Comparison of ENCODE assay signal across 12 cellular contexts in the genomic region with DNA sequence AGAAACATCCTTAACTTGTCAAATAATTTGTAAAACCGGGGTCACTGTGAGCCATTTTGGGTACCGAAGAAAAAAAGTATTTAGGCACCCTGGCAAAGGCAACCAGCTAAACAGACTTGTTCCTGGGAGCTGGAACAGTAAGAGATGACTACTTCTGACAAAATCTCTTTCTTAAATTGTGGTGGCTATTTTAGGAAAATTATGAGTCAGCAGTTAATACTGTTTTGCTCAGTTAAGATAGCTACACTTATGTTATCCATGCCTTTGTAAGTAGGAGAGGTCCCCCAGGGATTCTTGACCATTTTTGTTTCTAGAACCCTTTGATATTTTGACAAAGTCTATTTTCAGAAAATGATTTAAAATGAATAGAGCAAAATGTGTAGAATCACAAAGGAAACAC.
DNase-seq lines count a peak whose midpoint lies in the region; ATAC-seq and TF ChIP-seq lines count a peak whose summit lies in the region.
"Had no signal": no experiment of that assay in that cellular context is flagged by ENCODE, and none has a peak within 500 bp of the region (broad histone marks: within the 10 kb centered on the region; RNA-seq: fewer than 3 reads in every experiment).

No MANE protein-coding gene starts in this region.

- TF ChIP-seq CTCF in SK-N-SH (IDR thresholded peaks at IDR 0.05) (no peak), fibroblast of the aortic adventitia (IDR thresholded peaks at IDR 0.05; ENCODE audit: insufficient read depth, low read length) (no peak), gastroesophageal sphincter (IDR thresholded peaks at IDR 0.05) (no peak)

- H3K36me3 Mint-ChIP-seq in activated naive CD8-positive, alpha-beta T cell treated with anti-CD3 and anti-CD28 coated beads, Interleukin-2, amount 50 U/mL, for 24 hours (ENCODE audit: low read depth): peaks cover 7% of the 10 kb centered on the region

- H3K4me2 ChIP-seq in SK-N-SH: peak overlapping the region; percentile 33; the same call in 1 of the 2 replicates

- H3K4me1 Mint-ChIP-seq in activated naive CD8-positive, alpha-beta T cell treated with anti-CD3 and anti-CD28 coated beads, Interleukin-2, amount 50 U/mL, for 24 hours: peaks cover 2% of the 10 kb centered on the region

- H3F3A ChIP-seq in SK-N-SH (replicated peaks; ENCODE audit: insufficient read depth): peaks cover 9% of the 10 kb centered on the region

- 88% methylated on average over 2 of the region's 2 CpGs for WGBS in SK-N-SH (ENCODE audit: low lambda C conversion rate)
- 62 to 68% methylated on average over 2 of the region's 2 CpGs for WGBS in gastroesophageal sphincter (ENCODE audit: low coverage in 1 of 2), 2 donors

- DNase-seq in GM03348 (ENCODE audit: low spot score): peak; percentile 59
- no peak for DNase-seq in SK-N-SH
- peak; percentile 84 for DNase-seq in fibroblast of the aortic adventitia (ENCODE audit: low read depth)
- peak; percentile 18 for DNase-seq in renal cortical epithelial cell (ENCODE audit: low read depth)
- no peak for DNase-seq in left lobe of liver (ENCODE audit: low spot score)
- no peak for DNase-seq in activated naive CD8-positive, alpha-beta T cell treated with anti-CD3 and anti-CD28 coated beads, Interleukin-2, amount 50 U/mL, for 24 hours
- DNase-seq: activated T-cell treated with anti-CD3 and anti-CD28 coated beads, Interleukin-2, amount 50 U/mL, for 4 hours; midbrain; RPMI8226 had no signal

- no peaks in the 10 kb centered on the region for H3K9me3 ChIP-seq in SK-N-SH
- no peaks in the 10 kb centered on the region for H3K9me3 ChIP-seq in gastroesophageal sphincter

- H3K9me2 ChIP-seq in SK-N-SH: no peaks in the 10 kb centered on the region

- H3K79me2 ChIP-seq in SK-N-SH (ENCODE audit: insufficient read depth): 0 out of 2 replicates have a peak, but pooled peaks cover 13% of the 10 kb centered on the region

- peak overlapping the region in 1 of 2 experiments; percentile 74; a peak in 2 of 4 replicates for H3K27ac ChIP-seq in SK-N-SH (ENCODE audit: low read depth in 2 of 2, low read length in 1 of 2)
- H3K27ac ChIP-seq in gastroesophageal sphincter: peak overlapping the region in 1 of 4 donors; percentile 28
- H3K27ac ChIP-seq: VCaP had no signal

- no peak overlapping the region for H3K4me3 Mint-ChIP-seq in activated naive CD8-positive, alpha-beta T cell treated with anti-CD3 and anti-CD28 coated beads, Interleukin-2, amount 50 U/mL, for 24 hours
- H3K4me3 Mint-ChIP-seq: activated T-cell treated with anti-CD3 and anti-CD28 coated beads, Interleukin-2, amount 50 U/mL, for 4 hours had no signal

- H3K9ac ChIP-seq in SK-N-SH: no peak overlapping the region; the same call in 1 of the 2 replicates

- TF ChIP-seq POLR2A in gastroesophageal sphincter (IDR thresholded peaks at IDR 0.05): no peak

- H3K27me3 ChIP-seq in SK-N-SH (ENCODE audit: insufficient read depth) (no peaks in the 10 kb centered on the region), gastroesophageal sphincter (no peaks in the 10 kb centered on the region)

- H3K4me1 ChIP-seq in SK-N-SH (ENCODE audit: control insufficient read depth in 1 of 2, insufficient read depth in 2 of 2, low read depth in 1 of 2, low read length in 1 of 2) (peaks cover 2 to 10% of the 10 kb centered on the region in 2 experiments; a peak in 3 of 4 replicates), gastroesophageal sphincter (peaks cover 0 to 15% (median 0%) of the 10 kb centered on the region in 3 donors)

- CTCF ChIA-PET in SK-N-SH (lab: Yijun Ruan, JAX): interaction anchor here (0.6 kb wide), 1 partner anchor 387 kb away, joined by 4 read pairs; no protein-coding TSS in a partner anchor

- TF ChIP-seq RAD21 in SK-N-SH (IDR thresholded peaks at IDR 0.05; ENCODE audit: low read length): no peak

- no peaks in the 10 kb centered on the region for H3K27me3 Mint-ChIP-seq in activated naive CD8-positive, alpha-beta T cell treated with anti-CD3 and anti-CD28 coated beads, Interleukin-2, amount 50 U/mL, for 24 hours

- no peaks in the 10 kb centered on the region; the same call in 1 of the 2 replicates for H4K20me1 ChIP-seq in SK-N-SH (ENCODE audit: insufficient read depth)

- no peak overlapping the region for H3K27ac Mint-ChIP-seq in activated naive CD8-positive, alpha-beta T cell treated with anti-CD3 and anti-CD28 coated beads, Interleukin-2, amount 50 U/mL, for 24 hours

- TF ChIP-seq EP300 in SK-N-SH (IDR thresholded peaks at IDR 0.05; ENCODE audit: borderline replicate concordance in 1 of 2, low read depth in 1 of 2, low read length in 1 of 2): no peak
- no peak for TF ChIP-seq EP300 in gastroesophageal sphincter (IDR thresholded peaks at IDR 0.05)

- H3K9me3 Mint-ChIP-seq in activated naive CD8-positive, alpha-beta T cell treated with anti-CD3 and anti-CD28 coated beads, Interleukin-2, amount 50 U/mL, for 24 hours: no peaks in the 10 kb centered on the region
- H3K9me3 Mint-ChIP-seq: activated T-cell treated with anti-CD3 and anti-CD28 coated beads, Interleukin-2, amount 50 U/mL, for 4 hours had no signal

- no peak overlapping the region for H2AFZ ChIP-seq in SK-N-SH (ENCODE audit: low read depth)

- ATAC-seq in left lobe of liver (no peak), GM19467 (IDR thresholded peaks at IDR 0.05; ENCODE audit: unreplicated experiment) (no peak), gastroesophageal sphincter (no peak)
- no peak for ATAC-seq in activated naive CD8-positive, alpha-beta T cell treated with anti-CD3 and anti-CD28 coated beads, Interleukin-2, amount 50 U/mL, for 24 hours
- ATAC-seq: activated T-cell treated with anti-CD3 and anti-CD28 coated beads, Interleukin-2, amount 50 U/mL, for 4 hours had no signal

- H3K4me3 ChIP-seq in SK-N-SH (ENCODE audit: low read depth in 2 of 2, low read length in 1 of 2) (no peak overlapping the region), fibroblast of the aortic adventitia (ENCODE audit: low read depth, low read length) (no peak overlapping the region), gastroesophageal sphincter (no peak overlapping the region)

- POLR2A ChIA-PET in SK-N-SH (lab: Yijun Ruan, JAX): no interaction called here

- H3K36me3 ChIP-seq in SK-N-SH (replicated peaks in 1 of 2; ENCODE audit: control insufficient read depth in 1 of 2, insufficient read depth in 2 of 2, low read length in 1 of 2) (peaks cover 21 to 50% of the 10 kb centered on the region in 2 experiments), gastroesophageal sphincter (peaks cover 0 to 5% of the 10 kb centered on the region in 2 donors)

TF ChIP-seq in SK-N-SH, 30 proteins besides CTCF, POLR2A, EP300 and RAD21:
- TF ChIP-seq SMC3 (IDR thresholded peaks at IDR 0.05; ENCODE audit: low read depth, low read length) (no peak), TCF12 (IDR thresholded peaks at IDR 0.05) (peak; percentile 58), MEF2A (IDR thresholded peaks at IDR 0.05; ENCODE audit: borderline replicate concordance, low read depth) (peak; percentile 97), JUND (IDR thresholded peaks at IDR 0.05) (peak; percentile 54), FOSL2 (IDR thresholded peaks at IDR 0.05; ENCODE audit: borderline replicate concordance, low read depth) (peak; percentile 73; the same call in 1 of the 2 replicates)
- TF ChIP-seq, protein P1, sequence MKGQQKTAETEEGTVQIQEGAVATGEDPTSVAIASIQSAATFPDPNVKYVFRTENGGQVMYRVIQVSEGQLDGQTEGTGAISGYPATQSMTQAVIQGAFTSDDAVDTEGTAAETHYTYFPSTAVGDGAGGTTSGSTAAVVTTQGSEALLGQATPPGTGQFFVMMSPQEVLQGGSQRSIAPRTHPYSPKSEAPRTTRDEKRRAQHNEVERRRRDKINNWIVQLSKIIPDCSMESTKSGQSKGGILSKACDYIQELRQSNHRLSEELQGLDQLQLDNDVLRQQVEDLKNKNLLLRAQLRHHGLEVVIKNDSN (IDR thresholded peaks at IDR 0.05; ENCODE audit: borderline replicate concordance, low read depth): no peak
TF ChIP-seq in SK-N-SH: peak in this region for 4.

Comparison
In these comparisons a context has a peak if more than half of its experiments do, and no peak if none do; other contexts are left out.
1. DNase-seq: peak in GM03348 (single experiment), fibroblast of the aortic adventitia (single experiment) and renal cortical epithelial cell (single experiment); none in SK-N-SH (single experiment), left lobe of liver (single experiment) and activated naive CD8-positive, alpha-beta T cell treated with anti-CD3 and anti-CD28 coated beads, Interleukin-2, amount 50 U/mL, for 24 hours (single experiment).